8 cellular contexts compared by ENCODE assay signal in the genomic region with DNA sequence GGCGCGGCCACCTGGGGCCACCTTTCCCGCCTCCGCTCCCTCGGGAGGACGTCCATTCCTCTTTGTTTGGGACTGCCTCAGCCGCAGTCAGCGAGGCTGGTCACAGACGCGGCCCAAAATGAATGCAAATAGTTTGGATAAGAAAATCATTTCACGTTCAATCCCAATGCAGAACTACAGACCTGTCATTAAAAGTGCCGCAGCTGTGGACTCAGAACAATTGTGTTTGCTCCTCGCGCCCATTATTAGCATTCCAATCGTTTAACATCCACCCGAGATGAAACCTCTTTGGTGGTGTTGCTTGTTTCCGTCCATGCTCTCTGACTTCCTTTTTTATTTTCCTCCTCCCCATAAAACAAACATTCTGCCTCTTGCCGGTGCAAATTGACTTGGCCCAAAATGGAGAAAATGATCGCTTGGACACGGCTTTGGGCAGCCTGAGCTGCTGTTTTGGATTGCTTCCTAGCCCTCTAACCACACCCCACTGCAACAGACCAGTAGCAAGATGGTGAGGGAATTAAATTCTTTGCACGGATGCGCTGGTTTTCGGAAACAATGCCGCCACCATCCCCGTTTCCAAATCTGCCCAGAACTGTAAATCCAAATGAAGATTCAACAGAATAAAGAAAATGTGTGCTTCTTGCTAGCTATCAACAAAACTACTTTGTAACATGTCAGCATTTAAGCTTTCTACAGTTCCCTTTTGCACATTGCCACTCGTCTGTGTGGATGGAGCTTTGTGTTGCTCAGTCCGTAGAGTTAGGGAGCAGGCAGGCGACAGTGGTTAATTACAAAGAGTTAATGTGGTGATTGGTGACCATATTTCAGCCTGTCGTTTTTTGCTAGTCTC. TPM values are rescaled to one million over a fixed set of nuclear protein-coding genes. Genes with fewer than 3 reads are reported as not detected.
A peak's percentile ranks its signal among the peaks of the same experiment; 100 is the strongest.
DNase-seq lines count a peak whose midpoint lies in the region; ATAC-seq and TF ChIP-seq lines count a peak whose summit lies in the region.

No MANE protein-coding gene starts in this region.

- peak; percentile 31 for ATAC-seq in WTC11
- no peak for ATAC-seq in naive thymus-derived CD4-positive, alpha-beta T cell

- DNase-seq in GM19238 (ENCODE audit: insufficient read length, low spot score) (peak; percentile 4), NCI-H2029 (lab: John Stamatoyannopoulos, UW) (peak; percentile 26), WTC11 (ENCODE audit: low spot score) (peak; percentile 20), fibroblast of pulmonary artery (ENCODE audit: low read depth) (peak; percentile 75), NCI-H187 treated with DMSO at 0.1 percent for 48 hours (lab: John Stamatoyannopoulos, UW) (no peak)
- DNase-seq in naive thymus-derived CD4-positive, alpha-beta T cell: peak in 2 of 9 donors; percentile 5 to 13
- no peak for DNase-seq in activated effector memory CD4-positive, alpha-beta T cell treated with Interleukin-2 at 50 U/mL for 16 hours

- peak overlapping the region; percentile 98 for H3K27ac Mint-ChIP-seq in WTC11
- peak overlapping the region; percentile 74 to 91 (median 86) for H3K27ac Mint-ChIP-seq in naive thymus-derived CD4-positive, alpha-beta T cell

- CTCF ChIA-PET in WTC11 (lab: Charles Lee): interaction anchor here (1.2 to 2.0 kb wide), 3 partner anchors 20 to 99 kb away, joined by 3 to 4 read pairs (median 3); a partner anchor contains a TSS
- CTCF ChIA-PET in naive thymus-derived CD4-positive, alpha-beta T cell (lab: Charles Lee): no interaction called here

- H3K4me1 ChIP-seq in BLaER1: peaks cover 42% of the 10 kb centered on the region
- peaks cover 14 to 27% of the 10 kb centered on the region in 2 donors for H3K4me1 ChIP-seq in naive thymus-derived CD4-positive, alpha-beta T cell (ENCODE audit: control insufficient read depth in 2 of 2, insufficient read depth in 2 of 2, low read length in 2 of 2)

- peaks cover 4% of the 10 kb centered on the region; the same call in 1 of the 2 replicates for H3K36me3 Mint-ChIP-seq in WTC11
- H3K36me3 Mint-ChIP-seq in naive thymus-derived CD4-positive, alpha-beta T cell: peaks cover 0 to 8% (median 0%) of the 10 kb centered on the region in 5 donors

- no peaks in the 10 kb centered on the region for H3K27me3 Mint-ChIP-seq in WTC11 (ENCODE audit: low read depth)
- H3K27me3 Mint-ChIP-seq in naive thymus-derived CD4-positive, alpha-beta T cell: no peaks in the 10 kb centered on the region

- peaks cover 11% of the 10 kb centered on the region for H4K20me1 ChIP-seq in BLaER1

- peak overlapping the region; percentile 87 for H3K27ac ChIP-seq in BLaER1
- H3K27ac ChIP-seq in naive thymus-derived CD4-positive, alpha-beta T cell (ENCODE audit: low read depth, low read length): peak overlapping the region; percentile 97

- peak overlapping the region; percentile 90 for H3K9ac ChIP-seq in BLaER1

- H3K36me3 ChIP-seq in BLaER1: peaks cover 7% of the 10 kb centered on the region
- peaks cover 0 to 11% (median 0%) of the 10 kb centered on the region in 3 experiments for H3K36me3 ChIP-seq in naive thymus-derived CD4-positive, alpha-beta T cell (ENCODE audit: control insufficient read depth in 2 of 3, insufficient read depth in 3 of 3, low read length in 3 of 3)

- H3K9me3 Mint-ChIP-seq in WTC11: no peaks in the 10 kb centered on the region
- H3K9me3 Mint-ChIP-seq in naive thymus-derived CD4-positive, alpha-beta T cell: no peaks in the 10 kb centered on the region

- POLR2A ChIA-PET in WTC11 (lab: Charles Lee): interaction anchor here (0.7 to 1.5 kb wide), 5 partner anchors 16 to 620 kb away, joined by 3 to 7 read pairs (median 3); a partner anchor contains a TSS
- POLR2A ChIA-PET in naive thymus-derived CD4-positive, alpha-beta T cell (lab: Charles Lee): interaction anchor here (0.6 to 4.2 kb wide), 10 partner anchors 11 to 421 kb away, joined by 3 to 40 read pairs (median 6); a partner anchor contains a TSS

- H3K4me2 ChIP-seq in BLaER1: peak overlapping the region; percentile 95

- peak overlapping the region; percentile 93 for H3K4me3 Mint-ChIP-seq in WTC11
- peak overlapping the region in 6 of 10 donors; percentile 85 to 94 (median 90) for H3K4me3 Mint-ChIP-seq in naive thymus-derived CD4-positive, alpha-beta T cell

- intact Hi-C loops in naive thymus-derived CD4-positive, alpha-beta T cell (cut with micrococcal nuclease): loop anchor here (1.0 to 10.0 kb wide), 12 partner anchors 39 to 1482 kb away; a partner anchor contains a TSS

- H3K4me1 Mint-ChIP-seq in WTC11: peaks cover 29% of the 10 kb centered on the region
- peaks cover 9 to 36% (median 15%) of the 10 kb centered on the region in 7 donors for H3K4me1 Mint-ChIP-seq in naive thymus-derived CD4-positive, alpha-beta T cell

- no peaks in the 10 kb centered on the region for H3K27me3 ChIP-seq in BLaER1
- no peaks in the 10 kb centered on the region for H3K27me3 ChIP-seq in naive thymus-derived CD4-positive, alpha-beta T cell (ENCODE audit: control insufficient read depth in 2 of 2, insufficient read depth in 2 of 2, low read length in 2 of 2)

- no peaks in the 10 kb centered on the region for H3K9me3 ChIP-seq in BLaER1
- H3K9me3 ChIP-seq in naive thymus-derived CD4-positive, alpha-beta T cell (ENCODE audit: control insufficient read depth in 2 of 3, low read length in 3 of 3): no peaks in the 10 kb centered on the region

- peak overlapping the region; percentile 89 for H3K4me3 ChIP-seq in BLaER1
- peak overlapping the region; percentile 76 for H3K4me3 ChIP-seq in fibroblast of pulmonary artery (replicated peaks; ENCODE audit: low read depth, low read length)
- peak overlapping the region; percentile 75 for H3K4me3 ChIP-seq in naive thymus-derived CD4-positive, alpha-beta T cell (ENCODE audit: low read length)

- no peak for TF ChIP-seq CTCF in WTC11 (IDR thresholded peaks at IDR 0.05)
- no peak for TF ChIP-seq CTCF in fibroblast of pulmonary artery (IDR thresholded peaks at IDR 0.05; ENCODE audit: low read length, missing control alignments)

TF ChIP-seq in WTC11, 78 proteins besides CTCF, POLR2A, EP300 and RAD21 (continues in another document):
- TF ChIP-seq, protein P1, sequence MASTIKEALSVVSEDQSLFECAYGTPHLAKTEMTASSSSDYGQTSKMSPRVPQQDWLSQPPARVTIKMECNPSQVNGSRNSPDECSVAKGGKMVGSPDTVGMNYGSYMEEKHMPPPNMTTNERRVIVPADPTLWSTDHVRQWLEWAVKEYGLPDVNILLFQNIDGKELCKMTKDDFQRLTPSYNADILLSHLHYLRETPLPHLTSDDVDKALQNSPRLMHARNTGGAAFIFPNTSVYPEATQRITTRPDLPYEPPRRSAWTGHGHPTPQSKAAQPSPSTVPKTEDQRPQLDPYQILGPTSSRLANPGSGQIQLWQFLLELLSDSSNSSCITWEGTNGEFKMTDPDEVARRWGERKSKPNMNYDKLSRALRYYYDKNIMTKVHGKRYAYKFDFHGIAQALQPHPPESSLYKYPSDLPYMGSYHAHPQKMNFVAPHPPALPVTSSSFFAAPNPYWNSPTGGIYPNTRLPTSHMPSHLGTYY (CRISPR knock-in tag; IDR thresholded peaks at IDR 0.05): no peak
- no peak for TF ChIP-seq FOXK1 (CRISPR knock-in tag; IDR thresholded peaks at IDR 0.05)
- TF ChIP-seq, protein P2, sequence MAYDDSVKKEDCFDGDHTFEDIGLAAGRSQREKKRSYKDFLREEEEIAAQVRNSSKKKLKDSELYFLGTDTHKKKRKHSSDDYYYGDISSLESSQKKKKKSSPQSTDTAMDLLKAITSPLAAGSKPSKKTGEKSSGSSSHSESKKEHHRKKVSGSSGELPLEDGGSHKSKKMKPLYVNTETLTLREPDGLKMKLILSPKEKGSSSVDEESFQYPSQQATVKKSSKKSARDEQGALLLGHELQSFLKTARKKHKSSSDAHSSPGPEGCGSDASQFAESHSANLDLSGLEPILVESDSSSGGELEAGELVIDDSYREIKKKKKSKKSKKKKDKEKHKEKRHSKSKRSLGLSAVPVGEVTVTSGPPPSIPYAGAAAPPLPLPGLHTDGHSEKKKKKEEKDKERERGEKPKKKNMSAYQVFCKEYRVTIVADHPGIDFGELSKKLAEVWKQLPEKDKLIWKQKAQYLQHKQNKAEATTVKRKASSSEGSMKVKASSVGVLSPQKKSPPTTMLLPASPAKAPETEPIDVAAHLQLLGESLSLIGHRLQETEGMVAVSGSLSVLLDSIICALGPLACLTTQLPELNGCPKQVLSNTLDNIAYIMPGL (CRISPR knock-in tag; IDR thresholded peaks at IDR 0.05): no peak
- TF ChIP-seq GRHL2 (CRISPR knock-in tag; IDR thresholded peaks at IDR 0.05; ENCODE audit: insufficient replicate concordance, severe bottlenecking): no peak
- TF ChIP-seq, protein P3, sequence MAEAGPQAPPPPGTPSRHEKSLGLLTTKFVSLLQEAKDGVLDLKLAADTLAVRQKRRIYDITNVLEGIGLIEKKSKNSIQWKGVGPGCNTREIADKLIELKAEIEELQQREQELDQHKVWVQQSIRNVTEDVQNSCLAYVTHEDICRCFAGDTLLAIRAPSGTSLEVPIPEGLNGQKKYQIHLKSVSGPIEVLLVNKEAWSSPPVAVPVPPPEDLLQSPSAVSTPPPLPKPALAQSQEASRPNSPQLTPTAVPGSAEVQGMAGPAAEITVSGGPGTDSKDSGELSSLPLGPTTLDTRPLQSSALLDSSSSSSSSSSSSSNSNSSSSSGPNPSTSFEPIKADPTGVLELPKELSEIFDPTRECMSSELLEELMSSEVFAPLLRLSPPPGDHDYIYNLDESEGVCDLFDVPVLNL (CRISPR knock-in tag; IDR thresholded peaks at IDR 0.05; ENCODE audit: borderline replicate concordance, low read depth): peak; percentile 2; the same call in 1 of the 2 replicates
- TF ChIP-seq PRRX2 (CRISPR knock-in tag; IDR thresholded peaks at IDR 0.05): no peak
- 0 out of 2 replicates have a peak, but pooled peaks have one; percentile 61 for TF ChIP-seq ZNF219 (CRISPR knock-in tag; IDR thresholded peaks at IDR 0.05; ENCODE audit: borderline replicate concordance)
- TF ChIP-seq, protein P4, sequence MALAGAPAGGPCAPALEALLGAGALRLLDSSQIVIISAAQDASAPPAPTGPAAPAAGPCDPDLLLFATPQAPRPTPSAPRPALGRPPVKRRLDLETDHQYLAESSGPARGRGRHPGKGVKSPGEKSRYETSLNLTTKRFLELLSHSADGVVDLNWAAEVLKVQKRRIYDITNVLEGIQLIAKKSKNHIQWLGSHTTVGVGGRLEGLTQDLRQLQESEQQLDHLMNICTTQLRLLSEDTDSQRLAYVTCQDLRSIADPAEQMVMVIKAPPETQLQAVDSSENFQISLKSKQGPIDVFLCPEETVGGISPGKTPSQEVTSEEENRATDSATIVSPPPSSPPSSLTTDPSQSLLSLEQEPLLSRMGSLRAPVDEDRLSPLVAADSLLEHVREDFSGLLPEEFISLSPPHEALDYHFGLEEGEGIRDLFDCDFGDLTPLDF (CRISPR knock-in tag; IDR thresholded peaks at IDR 0.05): no peak

RNA-seq across cellular contexts. Expression of a gene that starts 0.8 kb away (rescaled TPM):
- 140 to 163 TPM (median 141 TPM) in 3 replicates for total RNA-seq in WTC11 (2021)
- 10 to 100 TPM in 1 of 5 experiments, 1 to 10 TPM in 4; 3.5 to 11.9 (median 4.1) TPM for total RNA-seq in naive thymus-derived CD4-positive, alpha-beta T cell
- polyA plus RNA-seq in naive thymus-derived CD4-positive, alpha-beta T cell: 1 to 10 TPM; 2.5 to 3.4 TPM

RNA-seq across cellular contexts. Expression of a gene that starts 0.9 kb away (rescaled TPM):
- 11.8 to 13.5 TPM (median 12.7 TPM) in 3 replicates for total RNA-seq in WTC11 (2021)
- 10 to 100 TPM; 12.8 to 59.5 (median 50.8) TPM for total RNA-seq in naive thymus-derived CD4-positive, alpha-beta T cell
- 10 to 100 TPM; 18.4 to 18.8 TPM for polyA plus RNA-seq in naive thymus-derived CD4-positive, alpha-beta T cell

Comparison
In these comparisons a context has a peak if more than half of its experiments do, and no peak if none do; other contexts are left out.
1. DNase-seq: peak in GM19238 (single experiment), NCI-H2029 (single experiment), WTC11 (single experiment) and fibroblast of pulmonary artery (single experiment); none in activated effector memory CD4-positive, alpha-beta T cell treated with Interleukin-2 at 50 U/mL for 16 hours (single experiment) and NCI-H187 treated with DMSO at 0.1 percent for 48 hours (single experiment).
2. RNA of a gene that starts 0.8 kb away (total RNA-seq): 140 to 163 TPM in WTC11; 3.5 to 11.9 TPM in naive thymus-derived CD4-positive, alpha-beta T cell; every median in the first group is over 10 times any median in the second.
3. Peak in every context shown above with its lines, with median percentiles within 50 percentile points of each other: H3K4me3 ChIP-seq.